In the genomic region with DNA sequence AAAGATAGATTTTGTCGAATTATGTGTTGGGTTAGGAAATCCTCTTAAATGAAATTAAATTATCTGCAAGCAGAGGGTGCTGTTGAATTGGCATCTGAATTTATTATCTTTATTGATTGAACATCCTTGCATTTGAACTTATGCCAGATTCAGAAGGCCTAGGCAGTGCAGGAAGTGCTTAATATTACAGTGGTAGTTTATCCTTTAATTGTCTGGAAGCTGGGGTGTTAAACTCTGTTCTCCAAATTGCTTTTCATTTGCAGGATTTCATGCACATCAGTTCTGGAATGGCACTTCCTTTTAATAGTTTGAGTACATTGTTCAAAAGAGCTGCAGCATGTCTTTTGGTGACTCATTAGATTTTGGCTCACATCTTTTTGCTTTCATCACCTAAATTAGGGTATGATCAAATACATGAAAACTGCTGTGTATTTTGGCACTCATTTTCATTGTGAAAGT, we compare ENCODE assay signal across 1 cellular context.
TF ChIP-seq lines count a peak whose summit lies in the region.

No MANE protein-coding gene starts in this region.

TF ChIP-seq in HEK293, 187 proteins besides CTCF, POLR2A, EP300 and RAD21 (continued from another document):
- TF ChIP-seq ZBTB17 (tag by site-specific recombination; IDR thresholded peaks at IDR 0.05), result peak; percentile 23; the same call in 1 of the 2 replicates
- TF ChIP-seq, protein P1, sequence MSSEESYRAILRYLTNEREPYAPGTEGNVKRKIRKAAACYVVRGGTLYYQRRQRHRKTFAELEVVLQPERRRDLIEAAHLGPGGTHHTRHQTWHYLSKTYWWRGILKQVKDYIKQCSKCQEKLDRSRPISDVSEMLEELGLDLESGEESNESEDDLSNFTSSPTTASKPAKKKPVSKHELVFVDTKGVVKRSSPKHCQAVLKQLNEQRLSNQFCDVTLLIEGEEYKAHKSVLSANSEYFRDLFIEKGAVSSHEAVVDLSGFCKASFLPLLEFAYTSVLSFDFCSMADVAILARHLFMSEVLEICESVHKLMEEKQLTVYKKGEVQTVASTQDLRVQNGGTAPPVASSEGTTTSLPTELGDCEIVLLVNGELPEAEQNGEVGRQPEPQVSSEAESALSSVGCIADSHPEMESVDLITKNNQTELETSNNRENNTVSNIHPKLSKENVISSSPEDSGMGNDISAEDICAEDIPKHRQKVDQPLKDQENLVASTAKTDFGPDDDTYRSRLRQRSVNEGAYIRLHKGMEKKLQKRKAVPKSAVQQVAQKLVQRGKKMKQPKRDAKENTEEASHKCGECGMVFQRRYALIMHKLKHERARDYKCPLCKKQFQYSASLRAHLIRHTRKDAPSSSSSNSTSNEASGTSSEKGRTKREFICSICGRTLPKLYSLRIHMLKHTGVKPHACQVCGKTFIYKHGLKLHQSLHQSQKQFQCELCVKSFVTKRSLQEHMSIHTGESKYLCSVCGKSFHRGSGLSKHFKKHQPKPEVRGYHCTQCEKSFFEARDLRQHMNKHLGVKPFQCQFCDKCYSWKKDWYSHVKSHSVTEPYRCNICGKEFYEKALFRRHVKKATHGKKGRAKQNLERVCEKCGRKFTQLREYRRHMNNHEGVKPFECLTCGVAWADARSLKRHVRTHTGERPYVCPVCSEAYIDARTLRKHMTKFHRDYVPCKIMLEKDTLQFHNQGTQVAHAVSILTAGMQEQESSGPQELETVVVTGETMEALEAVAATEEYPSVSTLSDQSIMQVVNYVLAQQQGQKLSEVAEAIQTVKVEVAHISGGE (tag by site-specific recombination; conservative IDR thresholded peaks at IDR 0.05; ENCODE audit: low read depth), result no peak
- TF ChIP-seq, protein P2, sequence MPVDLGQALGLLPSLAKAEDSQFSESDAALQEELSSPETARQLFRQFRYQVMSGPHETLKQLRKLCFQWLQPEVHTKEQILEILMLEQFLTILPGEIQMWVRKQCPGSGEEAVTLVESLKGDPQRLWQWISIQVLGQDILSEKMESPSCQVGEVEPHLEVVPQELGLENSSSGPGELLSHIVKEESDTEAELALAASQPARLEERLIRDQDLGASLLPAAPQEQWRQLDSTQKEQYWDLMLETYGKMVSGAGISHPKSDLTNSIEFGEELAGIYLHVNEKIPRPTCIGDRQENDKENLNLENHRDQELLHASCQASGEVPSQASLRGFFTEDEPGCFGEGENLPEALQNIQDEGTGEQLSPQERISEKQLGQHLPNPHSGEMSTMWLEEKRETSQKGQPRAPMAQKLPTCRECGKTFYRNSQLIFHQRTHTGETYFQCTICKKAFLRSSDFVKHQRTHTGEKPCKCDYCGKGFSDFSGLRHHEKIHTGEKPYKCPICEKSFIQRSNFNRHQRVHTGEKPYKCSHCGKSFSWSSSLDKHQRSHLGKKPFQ (tag by site-specific recombination; IDR thresholded peaks at IDR 0.05), result no peak
